ENCODE assay signal across 35 cellular contexts in the genomic region with DNA sequence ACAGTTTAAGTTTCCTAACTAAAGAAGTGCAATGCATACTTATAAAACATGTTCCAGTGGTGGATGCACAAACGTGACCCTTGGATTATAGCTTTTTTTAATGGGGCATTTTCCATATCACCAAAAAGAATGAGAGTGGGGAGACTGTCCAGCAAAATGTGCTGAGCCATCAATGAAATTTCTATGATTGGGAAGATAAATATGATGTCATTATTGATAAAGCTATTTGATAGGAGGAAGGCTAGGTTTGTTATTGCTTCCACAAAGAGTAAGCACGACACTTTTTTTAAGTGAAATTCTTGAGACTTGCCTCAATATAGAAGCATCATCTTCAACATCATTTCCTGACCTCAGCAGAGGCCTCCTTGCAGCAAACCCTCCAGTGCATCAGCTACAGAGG.
"Had no signal": no experiment of that assay in that cellular context is flagged by ENCODE, and none has a peak within 500 bp of the region (broad histone marks: within the 10 kb centered on the region; RNA-seq: fewer than 3 reads in every experiment).

No MANE protein-coding gene starts in this region.

- H3K4me3 ChIP-seq: MG63 had no signal

- H3K9me3 ChIP-seq: MG63 had no signal

- H3K36me3 ChIP-seq: MG63 had no signal

- H3K27me3 ChIP-seq: MG63 had no signal

- DNase-seq: Kasumi-1, MG63, MM.1S, MV-4-11, NCI-H1048, NCI-H1092, NCI-H1092 treated with DMSO at 0.1 percent for 48 hours, NCI-H1105, NCI-H1105 treated with DMSO at 0.1 percent for 48 hours, NCI-H1417, NCI-H1417 treated with DMSO at 0.1 percent for 48 hours, NCI-H1436, NCI-H1436 treated with DMSO at 0.1 percent for 48 hours, NCI-H146, NCI-H1694, NCI-H1694 treated with DMSO at 0.1 percent for 48 hours, NCI-H187, NCI-H187 treated with DMSO at 0.1 percent for 48 hours, NCI-H1930, NCI-H2029, NCI-H2029 treated with DMSO at 0.1 percent for 48 hours, NCI-H2081, NCI-H2081 treated with DMSO at 0.1 percent for 48 hours, NCI-H2107, NCI-H2171, NCI-H2171 treated with DMSO at 0.1 percent for 48 hours, NCI-H2227 treated with DMSO at 0.1 percent for 48 hours, NCI-H226, NCI-H345, NCI-H446, NCI-H446 treated with DMSO at 0.1 percent for 48 hours, NCI-H510A, NCI-H510A treated with DMSO at 0.1 percent for 48 hours, NCI-H524, NCI-H524 treated with DMSO at 0.1 percent for 48 hours had no signal
